ENCODE assay signal across 20 cellular contexts in genomic region chr11:75537740-75538139, GRCh38. TPM values are rescaled to one million over a fixed set of nuclear protein-coding genes. Genes with fewer than 3 reads are reported as not detected.
A peak's percentile ranks its signal among the peaks of the same experiment; 100 is the strongest.
DNase-seq lines count a peak whose midpoint lies in the region; ATAC-seq and TF ChIP-seq lines count a peak whose summit lies in the region.
"Had no signal": no experiment of that assay in that cellular context is flagged by ENCODE, and none has a peak within 500 bp of the region (broad histone marks: within the 10 kb centered on the region; RNA-seq: fewer than 3 reads in every experiment).

No MANE protein-coding gene starts in this region.

- no peak for TF ChIP-seq POLR2A in vagina (IDR thresholded peaks at IDR 0.05)

- no peaks in the 10 kb centered on the region for H4K20me1 ChIP-seq in SU-DHL-6 (ENCODE audit: low read depth, low read length)

- H3K27me3 ChIP-seq in SU-DHL-6 (ENCODE audit: low read length) (no peaks in the 10 kb centered on the region), vagina (no peaks in the 10 kb centered on the region)
- H3K27me3 ChIP-seq: cardiac muscle cell, esophagus muscularis mucosa, left lung, SJSA1, transverse colon had no signal

- no peaks in the 10 kb centered on the region for H3F3A ChIP-seq in SU-DHL-6 (ENCODE audit: insufficient read depth)

- no peaks in the 10 kb centered on the region for H3K36me3 ChIP-seq in SU-DHL-6 (ENCODE audit: low read length)
- H3K36me3 ChIP-seq in vagina: no peaks in the 10 kb centered on the region
- H3K36me3 ChIP-seq: cardiac muscle cell, esophagus muscularis mucosa, left lung, SJSA1, transverse colon had no signal

- no peak overlapping the region for H2AFZ ChIP-seq in SU-DHL-6 (ENCODE audit: low read depth, low read length, severe bottlenecking)

- no peaks in the 10 kb centered on the region for H3K36me3 Mint-ChIP-seq in activated CD4-positive, alpha-beta T cell treated with anti-CD3 and anti-CD28 coated beads for 36 hours (ENCODE audit: low read depth)
- H3K36me3 Mint-ChIP-seq in nephron (ENCODE audit: low read depth): no peaks in the 10 kb centered on the region

- no peaks in the 10 kb centered on the region for H3K27me3 Mint-ChIP-seq in activated CD4-positive, alpha-beta T cell treated with anti-CD3 and anti-CD28 coated beads for 36 hours
- peaks cover 9% of the 10 kb centered on the region for H3K27me3 Mint-ChIP-seq in nephron (ENCODE audit: low read depth)
- H3K27me3 Mint-ChIP-seq: CD4-positive, alpha-beta T cell had no signal

- H3K27ac Mint-ChIP-seq in activated CD4-positive, alpha-beta T cell treated with anti-CD3 and anti-CD28 coated beads for 36 hours: peak overlapping the region; percentile 44
- peak overlapping the region in 2 of 3 experiments; percentile 5 to 8 for H3K27ac Mint-ChIP-seq in nephron
- H3K27ac Mint-ChIP-seq: CD4-positive, alpha-beta T cell had no signal

- ATAC-seq in activated CD4-positive, alpha-beta T cell treated with anti-CD3 and anti-CD28 coated beads for 36 hours: no peak
- ATAC-seq in GM19324 (IDR thresholded peaks at IDR 0.05; ENCODE audit: low FRiP score, unreplicated experiment) (peak; percentile 4), HG02981 (IDR thresholded peaks at IDR 0.05; ENCODE audit: unreplicated experiment) (no peak)

- H3K4me3 ChIP-seq in SU-DHL-6 (ENCODE audit: insufficient read depth, low read length, poor library complexity, severe bottlenecking) (no peak overlapping the region), vagina (no peak overlapping the region)
- H3K4me3 ChIP-seq: cardiac muscle cell, esophagus muscularis mucosa, left lung, SJSA1, transverse colon had no signal

- peak overlapping the region; percentile 3 for H3K4me2 ChIP-seq in SU-DHL-6 (ENCODE audit: low read depth, low read length, poor library complexity, severe bottlenecking)

- POLR2A ChIA-PET in activated CD4-positive, alpha-beta T cell treated with anti-CD3 and anti-CD28 coated beads for 36 hours (lab: Charles Lee): no interaction called here

- H3K27ac ChIP-seq in SU-DHL-6 (ENCODE audit: low read depth, low read length) (no peak overlapping the region), vagina (no peak overlapping the region)
- H3K27ac ChIP-seq: esophagus muscularis mucosa, left lung, SJSA1, transverse colon had no signal

- TF ChIP-seq CTCF in SU-DHL-6 (IDR thresholded peaks at IDR 0.05; ENCODE audit: insufficient read depth, low read length, poor library complexity, severe bottlenecking) (no peak), nephron (IDR thresholded peaks at IDR 0.05; ENCODE audit: unreplicated experiment in 3 of 3) (no peak), vagina (IDR thresholded peaks at IDR 0.05) (no peak)

- CTCF ChIA-PET in activated CD4-positive, alpha-beta T cell treated with anti-CD3 and anti-CD28 coated beads for 36 hours (lab: Charles Lee): interaction anchor here (0.6 to 1.7 kb wide), 3 partner anchors 61 to 93 kb away, joined by 3 to 4 read pairs (median 3); no protein-coding TSS in a partner anchor

- peaks cover 34% of the 10 kb centered on the region for H3K4me1 Mint-ChIP-seq in activated CD4-positive, alpha-beta T cell treated with anti-CD3 and anti-CD28 coated beads for 36 hours
- H3K4me1 Mint-ChIP-seq in nephron: peaks cover 36% of the 10 kb centered on the region

- no peaks in the 10 kb centered on the region for H3K9me2 ChIP-seq in SU-DHL-6 (replicated peaks; ENCODE audit: insufficient read depth, low read length)

- intact Hi-C loops in activated CD4-positive, alpha-beta T cell treated with anti-CD3 and anti-CD28 coated beads for 36 hours (cut with DNase I, micrococcal nuclease): no loop called here
- intact Hi-C loops in vagina (cut with DNase I): no loop called here

- no peak overlapping the region for H3K9ac ChIP-seq in SU-DHL-6 (ENCODE audit: low read length)

- peaks cover 6% of the 10 kb centered on the region for H3K4me1 ChIP-seq in vagina
- H3K4me1 ChIP-seq: left lung, SJSA1 had no signal

- DNase-seq in activated CD4-positive, alpha-beta T cell treated with anti-CD3 and anti-CD28 coated beads for 36 hours: no peak
- DNase-seq in activated CD4-positive, alpha-beta T cell treated with anti-CD3 and anti-CD28 coated beads for 1 hour: no peak
- no peak for DNase-seq in NCI-H1092 (lab: John Stamatoyannopoulos, UW)
- DNase-seq in vagina (ENCODE audit: extremely low spot score in 2 of 2): no peak
- DNase-seq: activated gamma-delta T cell, DND-41, KG1, left lung, NCI-H1105, NCI-H2107, NCI-H526, transverse colon had no signal

- H3K9me3 ChIP-seq in SU-DHL-6 (ENCODE audit: insufficient read depth, low read length): no peaks in the 10 kb centered on the region
- H3K9me3 ChIP-seq in vagina: no peaks in the 10 kb centered on the region
- H3K9me3 ChIP-seq: esophagus muscularis mucosa, left lung, SJSA1, transverse colon had no signal

- no peaks in the 10 kb centered on the region for H3K9me3 Mint-ChIP-seq in activated CD4-positive, alpha-beta T cell treated with anti-CD3 and anti-CD28 coated beads for 36 hours (ENCODE audit: low read depth)
- H3K9me3 Mint-ChIP-seq in nephron: no peaks in the 10 kb centered on the region
- H3K9me3 Mint-ChIP-seq: CD4-positive, alpha-beta T cell had no signal

- H3K79me2 ChIP-seq in SU-DHL-6 (ENCODE audit: insufficient read depth, low read length): no peaks in the 10 kb centered on the region

- H3K4me3 Mint-ChIP-seq in activated CD4-positive, alpha-beta T cell treated with anti-CD3 and anti-CD28 coated beads for 36 hours: no peak overlapping the region
- no peak overlapping the region for H3K4me3 Mint-ChIP-seq in nephron
- H3K4me3 Mint-ChIP-seq: CD4-positive, alpha-beta T cell had no signal

RNA-seq across cellular contexts. Expression of gene GDPD5, which starts 12.0 kb away (rescaled TPM):
- total RNA-seq in activated CD4-positive, alpha-beta T cell treated with anti-CD3 and anti-CD28 coated beads for 36 hours: 10 to 100 TPM; 16.8 to 22.0 TPM
- 36.6 TPM for total RNA-seq in vagina

RNA-seq across cellular contexts. Expression of gene SERPINH1, which starts 24.3 kb away (rescaled TPM):
- 10 to 100 TPM; 20.3 to 23.1 TPM for total RNA-seq in activated CD4-positive, alpha-beta T cell treated with anti-CD3 and anti-CD28 coated beads for 36 hours
- total RNA-seq in vagina: 257 TPM

Comparison
In these comparisons a context has a peak if more than half of its experiments do, and no peak if none do; other contexts are left out.
1. RNA of gene SERPINH1, which starts 24.3 kb away (total RNA-seq): 257 TPM in vagina (single experiment); 20.3 to 23.1 TPM in activated CD4-positive, alpha-beta T cell treated with anti-CD3 and anti-CD28 coated beads for 36 hours; every median in the first group is over 10 times any median in the second.